ENCODE assay signal across 24 cellular contexts in genomic region chr9:19369107-19369506, GRCh38. TPM values are rescaled to one million over a fixed set of nuclear protein-coding genes. Genes with fewer than 3 reads are reported as not detected.
DNase-seq lines count a peak whose midpoint lies in the region; ATAC-seq and TF ChIP-seq lines count a peak whose summit lies in the region.
"Had no signal": no experiment of that assay in that cellular context is flagged by ENCODE, and none has a peak within 500 bp of the region (broad histone marks: within the 10 kb centered on the region; RNA-seq: fewer than 3 reads in every experiment).

No MANE protein-coding gene starts in this region.

- intact Hi-C loops in CD4-positive, alpha-beta memory T cell (cut with micrococcal nuclease) = no loop called here
- intact Hi-C loops in CD8-positive, alpha-beta T cell (cut with DNase I, micrococcal nuclease) = no loop called here
- intact Hi-C loops in activated B cell treated with CpG ODN at 0.5 μM for 24 hours (cut with micrococcal nuclease) = no loop called here
- intact Hi-C loops in CD4-positive, alpha-beta T cell (cut with DNase I, micrococcal nuclease) = no loop called here

- H3K36me3 ChIP-seq in CD4-positive, alpha-beta memory T cell (ENCODE audit: insufficient read depth, low read length) = peaks cover 22% of the 10 kb centered on the region
- H3K36me3 ChIP-seq in CD8-positive, alpha-beta T cell (ENCODE audit: insufficient read depth, low read length) = peaks cover 3% of the 10 kb centered on the region

- no peak overlapping the region for H3K27ac ChIP-seq in CD4-positive, alpha-beta memory T cell (ENCODE audit: low read depth, low read length)
- H3K27ac ChIP-seq in CD8-positive, alpha-beta T cell (ENCODE audit: low read depth, low read length) = no peak overlapping the region
- H3K27ac ChIP-seq in CD4-positive, alpha-beta T cell (ENCODE audit: low read depth, low read length) = no peak overlapping the region
- H3K27ac ChIP-seq: KMS-11, PC-9, SJSA1 had no signal

- H3K4me1 Mint-ChIP-seq in CD4-positive, alpha-beta memory T cell = peaks cover 0 to 4% (median 0%) of the 10 kb centered on the region in 4 donors
- peaks cover 6% of the 10 kb centered on the region for H3K4me1 Mint-ChIP-seq in CD8-positive, alpha-beta T cell (ENCODE audit: low read depth)
- H3K4me1 Mint-ChIP-seq in activated B cell treated with CpG ODN at 0.5 μM for 24 hours = peaks cover 4% of the 10 kb centered on the region
- H3K4me1 Mint-ChIP-seq in stimulated activated effector memory CD8-positive, alpha-beta T cell treated with anti-CD3 and anti-CD28 coated beads, Interleukin-12 subunit alpha, Interleukin-12 subunit beta, amount 100 ng/mL, for 72 hours = peaks cover 6% of the 10 kb centered on the region
- H3K4me1 Mint-ChIP-seq in CD4-positive, alpha-beta T cell (ENCODE audit: low read depth) = no peaks in the 10 kb centered on the region

- H3K27me3 ChIP-seq in CD4-positive, alpha-beta memory T cell (ENCODE audit: insufficient read depth, low read length) = no peaks in the 10 kb centered on the region
- H3K27me3 ChIP-seq in CD8-positive, alpha-beta T cell (ENCODE audit: insufficient read depth, low read length) = no peaks in the 10 kb centered on the region
- H3K27me3 ChIP-seq in CD4-positive, alpha-beta T cell (ENCODE audit: control insufficient read depth, insufficient read depth, low read length) = no peaks in the 10 kb centered on the region
- H3K27me3 ChIP-seq: SJSA1 had no signal

- no peak for DNase-seq in CD4-positive, alpha-beta memory T cell
- no peak for DNase-seq in CD8-positive, alpha-beta T cell
- no peak for DNase-seq in activated B cell treated with CpG ODN at 0.5 μM for 24 hours
- no peak for DNase-seq in stimulated activated effector memory CD8-positive, alpha-beta T cell treated with anti-CD3 and anti-CD28 coated beads, Interleukin-12 subunit alpha, Interleukin-12 subunit beta, amount 100 ng/mL, for 72 hours (ENCODE audit: low spot score in 2 of 2)
- DNase-seq in CD4-positive, alpha-beta T cell = no peak
- DNase-seq in anterior cingulate cortex (lab: John Stamatoyannopoulos, UW) = no peak
- no peak for DNase-seq in HT-29 (ENCODE audit: low spot score)
- DNase-seq: C1 segment of cervical spinal cord, Calu3, DMS153, DND-41, HCEC 1CT, NCI-H1092, NCI-H1436, NCI-H187 treated with DMSO at 0.1 percent for 48 hours, NCI-H2171 treated with DMSO at 0.1 percent for 48 hours, NCI-H446, NCI-H524 treated with DMSO at 0.1 percent for 48 hours, PC-9, Right ventricle myocardium superior, RPMI8226 had no signal

- peaks cover 11 to 61% of the 10 kb centered on the region in 2 donors for H3K36me3 Mint-ChIP-seq in CD4-positive, alpha-beta memory T cell
- peaks cover 66% of the 10 kb centered on the region for H3K36me3 Mint-ChIP-seq in CD8-positive, alpha-beta T cell
- H3K36me3 Mint-ChIP-seq in activated B cell treated with CpG ODN at 0.5 μM for 24 hours (ENCODE audit: low read depth) = peaks cover 49% of the 10 kb centered on the region
- H3K36me3 Mint-ChIP-seq in stimulated activated effector memory CD8-positive, alpha-beta T cell treated with anti-CD3 and anti-CD28 coated beads, Interleukin-12 subunit alpha, Interleukin-12 subunit beta, amount 100 ng/mL, for 72 hours = peaks cover 78% of the 10 kb centered on the region
- H3K36me3 Mint-ChIP-seq in CD4-positive, alpha-beta T cell (ENCODE audit: low read depth) = peaks cover 82% of the 10 kb centered on the region

- peaks cover 0 to 2% (median 0%) of the 10 kb centered on the region in 8 donors for H3K9me3 Mint-ChIP-seq in CD4-positive, alpha-beta memory T cell
- H3K9me3 Mint-ChIP-seq in CD8-positive, alpha-beta T cell = no peaks in the 10 kb centered on the region
- H3K9me3 Mint-ChIP-seq in activated B cell treated with CpG ODN at 0.5 μM for 24 hours = no peaks in the 10 kb centered on the region
- no peaks in the 10 kb centered on the region for H3K9me3 Mint-ChIP-seq in stimulated activated effector memory CD8-positive, alpha-beta T cell treated with anti-CD3 and anti-CD28 coated beads, Interleukin-12 subunit alpha, Interleukin-12 subunit beta, amount 100 ng/mL, for 72 hours
- H3K9me3 Mint-ChIP-seq in CD4-positive, alpha-beta T cell = no peaks in the 10 kb centered on the region
- H3K9me3 Mint-ChIP-seq: IgD-negative memory B cell had no signal

- no peaks in the 10 kb centered on the region for H3K27me3 Mint-ChIP-seq in CD4-positive, alpha-beta memory T cell
- H3K27me3 Mint-ChIP-seq in CD8-positive, alpha-beta T cell (ENCODE audit: low read depth) = no peaks in the 10 kb centered on the region
- no peaks in the 10 kb centered on the region for H3K27me3 Mint-ChIP-seq in activated B cell treated with CpG ODN at 0.5 μM for 24 hours
- H3K27me3 Mint-ChIP-seq in CD4-positive, alpha-beta T cell = no peaks in the 10 kb centered on the region
- H3K27me3 Mint-ChIP-seq: IgD-negative memory B cell had no signal

- no peak for TF ChIP-seq CTCF in CD8-positive, alpha-beta T cell (IDR thresholded peaks at IDR 0.05)
- no peak for TF ChIP-seq CTCF in activated B cell treated with CpG ODN at 0.5 μM for 24 hours (IDR thresholded peaks at IDR 0.05)
- TF ChIP-seq CTCF in CD4-positive, alpha-beta T cell (IDR thresholded peaks at IDR 0.05) = no peak

- POLR2A ChIA-PET in CD4-positive, alpha-beta memory T cell (lab: Charles Lee; ENCODE audit: partially characterized antibody) = interaction anchor here (1.0 kb wide), 1 partner anchor 11 kb away, joined by 4 read pairs; the partner anchor contains the start of gene RPS6
- POLR2A ChIA-PET in CD8-positive, alpha-beta T cell (lab: Charles Lee) = interaction anchor here (0.8 kb wide), 1 partner anchor 10 kb away, joined by 3 read pairs; no protein-coding TSS in a partner anchor
- POLR2A ChIA-PET in activated B cell treated with CpG ODN at 0.5 μM for 24 hours (lab: Charles Lee) = interaction anchor here (1.3 kb wide), 1 partner anchor 11 kb away, joined by 3 read pairs; the partner anchor contains the start of gene RPS6
- POLR2A ChIA-PET in CD4-positive, alpha-beta T cell (lab: Charles Lee) = interaction anchor here (2.1 kb wide), 1 partner anchor 11 kb away, joined by 11 read pairs; the partner anchor contains the start of gene RPS6

- H3K4me1 ChIP-seq in CD4-positive, alpha-beta memory T cell (ENCODE audit: insufficient read depth, low read length) = no peaks in the 10 kb centered on the region
- no peaks in the 10 kb centered on the region for H3K4me1 ChIP-seq in CD8-positive, alpha-beta T cell (ENCODE audit: insufficient read depth, low read length)
- H3K4me1 ChIP-seq: SJSA1 had no signal

- CTCF ChIA-PET in CD4-positive, alpha-beta memory T cell (lab: Charles Lee; ENCODE audit: partially characterized antibody) = no interaction called here
- CTCF ChIA-PET in CD8-positive, alpha-beta T cell (lab: Charles Lee) = no interaction called here
- CTCF ChIA-PET in activated B cell treated with CpG ODN at 0.5 μM for 24 hours (lab: Charles Lee) = no interaction called here
- CTCF ChIA-PET in CD4-positive, alpha-beta T cell (lab: Charles Lee) = no interaction called here

- no peak overlapping the region for H3K4me3 Mint-ChIP-seq in CD4-positive, alpha-beta memory T cell
- H3K4me3 Mint-ChIP-seq in CD8-positive, alpha-beta T cell = no peak overlapping the region
- no peak overlapping the region for H3K4me3 Mint-ChIP-seq in activated B cell treated with CpG ODN at 0.5 μM for 24 hours
- H3K4me3 Mint-ChIP-seq in stimulated activated effector memory CD8-positive, alpha-beta T cell treated with anti-CD3 and anti-CD28 coated beads, Interleukin-12 subunit alpha, Interleukin-12 subunit beta, amount 100 ng/mL, for 72 hours = no peak overlapping the region
- no peak overlapping the region for H3K4me3 Mint-ChIP-seq in CD4-positive, alpha-beta T cell
- H3K4me3 Mint-ChIP-seq: IgD-negative memory B cell had no signal

- peak overlapping the region in 4 of 7 donors; percentile 53 to 87 (median 59) for H3K27ac Mint-ChIP-seq in CD4-positive, alpha-beta memory T cell
- H3K27ac Mint-ChIP-seq in CD8-positive, alpha-beta T cell = peak overlapping the region; percentile 11
- H3K27ac Mint-ChIP-seq in activated B cell treated with CpG ODN at 0.5 μM for 24 hours = peak overlapping the region; percentile 37
- peak overlapping the region; percentile 40 for H3K27ac Mint-ChIP-seq in stimulated activated effector memory CD8-positive, alpha-beta T cell treated with anti-CD3 and anti-CD28 coated beads, Interleukin-12 subunit alpha, Interleukin-12 subunit beta, amount 100 ng/mL, for 72 hours
- no peak overlapping the region for H3K27ac Mint-ChIP-seq in CD4-positive, alpha-beta T cell
- H3K27ac Mint-ChIP-seq: IgD-negative memory B cell had no signal

- H3K9me3 ChIP-seq in CD4-positive, alpha-beta memory T cell (ENCODE audit: control insufficient read depth in 1 of 2, low read length in 2 of 2) = no peaks in the 10 kb centered on the region
- H3K9me3 ChIP-seq in CD8-positive, alpha-beta T cell (ENCODE audit: low read length) = no peaks in the 10 kb centered on the region
- H3K9me3 ChIP-seq in CD4-positive, alpha-beta T cell (ENCODE audit: control insufficient read depth, low read length) = no peaks in the 10 kb centered on the region
- H3K9me3 ChIP-seq: SJSA1 had no signal

- no peak for ATAC-seq in CD8-positive, alpha-beta T cell
- no peak for ATAC-seq in activated B cell treated with CpG ODN at 0.5 μM for 24 hours (ENCODE audit: low read depth)
- no peak for ATAC-seq in stimulated activated effector memory CD8-positive, alpha-beta T cell treated with anti-CD3 and anti-CD28 coated beads, Interleukin-12 subunit alpha, Interleukin-12 subunit beta, amount 100 ng/mL, for 72 hours
- ATAC-seq in CD4-positive, alpha-beta T cell (ENCODE audit: poor library complexity) = no peak

- H3K4me3 ChIP-seq in CD4-positive, alpha-beta memory T cell (ENCODE audit: low read length in 2 of 2) = no peak overlapping the region
- H3K4me3 ChIP-seq in CD8-positive, alpha-beta T cell (ENCODE audit: low read depth, low read length) = no peak overlapping the region
- H3K4me3 ChIP-seq: PC-9, SJSA1 had no signal

RNA-seq across cellular contexts. Expression of gene RPS6, which starts 10.9 kb away (rescaled TPM):
- total RNA-seq in CD4-positive, alpha-beta memory T cell = 1,000 to 10,000 TPM; 3,774 to 4,063 TPM
- polyA plus RNA-seq in CD4-positive, alpha-beta memory T cell = 1,000 to 10,000 TPM; 2,768 to 3,604 TPM
- total RNA-seq in CD8-positive, alpha-beta T cell = 1,000 to 10,000 TPM; 4,631 to 4,695 TPM
- total RNA-seq in activated B cell treated with CpG ODN at 0.5 μM for 24 hours = 3,975 and 4,622 TPM in 2 replicates
- 1,000 to 10,000 TPM; 4,429 to 4,520 TPM for total RNA-seq in CD4-positive, alpha-beta T cell
- 1,425 and 1,723 TPM in 2 replicates for total RNA-seq in HT-29 (2014; rRNA removed; shearing (Covaris generic))

RNA-seq across cellular contexts. Expression of gene ACER2, which starts 39.7 kb away (rescaled TPM):
- total RNA-seq in CD4-positive, alpha-beta memory T cell = 1 to 10 TPM; 5.9 to 6.0 TPM
- polyA plus RNA-seq in CD4-positive, alpha-beta memory T cell = under 1 TPM; 0.54 to 0.98 TPM
- total RNA-seq in CD8-positive, alpha-beta T cell = 1 to 10 TPM in 1 of 2 experiments, under 1 TPM in 1; 0.62 to 1.2 TPM
- total RNA-seq in activated B cell treated with CpG ODN at 0.5 μM for 24 hours = 1.4 and 2.0 TPM in 2 replicates
- 1 to 10 TPM; 1.2 to 1.4 TPM for total RNA-seq in CD4-positive, alpha-beta T cell
- total RNA-seq in HT-29 (2014; rRNA removed; shearing (Covaris generic)) = 1.9 and 3.0 TPM in 2 replicates
